In genomic region chr3:71512000-71512399, GRCh38 we compare ENCODE assay signal across 7 cellular contexts.
A peak's percentile ranks its signal among the peaks of the same experiment; 100 is the strongest.
DNase-seq lines count a peak whose midpoint lies in the region; ATAC-seq and TF ChIP-seq lines count a peak whose summit lies in the region.

No MANE protein-coding gene starts in this region.

- no peak overlapping the region for H3K4me3 Mint-ChIP-seq in osteocyte (ENCODE audit: unreplicated experiment)

- no peak overlapping the region for H3K27ac Mint-ChIP-seq in osteocyte (ENCODE audit: unreplicated experiment)

- peak in 1 of 2 experiments; percentile 51 for DNase-seq in HL-60 (ENCODE audit: low read depth in 1 of 2, low spot score in 1 of 2)
- peak; percentile 14 for DNase-seq in activated gamma-delta T cell treated with anti-CD3 and anti-CD28 coated beads, Interleukin-2, amount 50 U/mL, for 16 hours (ENCODE audit: low read depth)
- no peak for DNase-seq in DMS153 (lab: John Stamatoyannopoulos, UW)
- no peak for DNase-seq in osteocyte (ENCODE audit: extremely low spot score, unreplicated experiment)
- no peak for DNase-seq in COR-L47 (lab: John Stamatoyannopoulos, UW)

- H3K4me3 ChIP-seq in HL-60 (replicated peaks; ENCODE audit: insufficient read depth, low read length) (no peak overlapping the region), neutrophil (ENCODE audit: low read depth in 1 of 2, low read length in 1 of 2) (no peak overlapping the region)

- no peaks in the 10 kb centered on the region for H3K9me3 Mint-ChIP-seq in osteocyte (ENCODE audit: unreplicated experiment)

- no peaks in the 10 kb centered on the region for H3K36me3 ChIP-seq in neutrophil

- peaks cover 51 to 62% of the 10 kb centered on the region in 2 experiments for H3K4me1 ChIP-seq in neutrophil (ENCODE audit: control insufficient read depth in 1 of 2, insufficient read depth in 1 of 2, low read depth in 1 of 2, low read length in 1 of 2)

- H3K27ac ChIP-seq in HL-60 (replicated peaks) (no peak overlapping the region; the same call in 1 of the 2 replicates), neutrophil (peak overlapping the region; percentile 85)

- TF ChIP-seq CTCF in HL-60 (IDR thresholded peaks at IDR 0.05; ENCODE audit: insufficient read depth, low read length) = peak; percentile 1
- TF ChIP-seq CTCF in neutrophil (IDR thresholded peaks at IDR 0.05) = no peak
- TF ChIP-seq CTCF in osteocyte (IDR thresholded peaks at IDR 0.05) = no peak

- peak; percentile 65 for ATAC-seq in GM19043 (IDR thresholded peaks at IDR 0.05; ENCODE audit: low read depth, unreplicated experiment)

- H3K27me3 Mint-ChIP-seq in osteocyte (ENCODE audit: unreplicated experiment) = no peaks in the 10 kb centered on the region

- no peaks in the 10 kb centered on the region for H3K27me3 ChIP-seq in HL-60 (ENCODE audit: insufficient read depth, poor library complexity, severe bottlenecking)
- H3K27me3 ChIP-seq in neutrophil = no peaks in the 10 kb centered on the region

- H3K9me3 ChIP-seq in neutrophil = no peaks in the 10 kb centered on the region

- peaks cover under 1% of the 10 kb centered on the region for H3K36me3 Mint-ChIP-seq in osteocyte (ENCODE audit: unreplicated experiment)

- peaks cover 4% of the 10 kb centered on the region for H3K4me1 Mint-ChIP-seq in osteocyte (ENCODE audit: unreplicated experiment)
